Comparison of ENCODE assay signal across 9 cellular contexts in the genomic region with DNA sequence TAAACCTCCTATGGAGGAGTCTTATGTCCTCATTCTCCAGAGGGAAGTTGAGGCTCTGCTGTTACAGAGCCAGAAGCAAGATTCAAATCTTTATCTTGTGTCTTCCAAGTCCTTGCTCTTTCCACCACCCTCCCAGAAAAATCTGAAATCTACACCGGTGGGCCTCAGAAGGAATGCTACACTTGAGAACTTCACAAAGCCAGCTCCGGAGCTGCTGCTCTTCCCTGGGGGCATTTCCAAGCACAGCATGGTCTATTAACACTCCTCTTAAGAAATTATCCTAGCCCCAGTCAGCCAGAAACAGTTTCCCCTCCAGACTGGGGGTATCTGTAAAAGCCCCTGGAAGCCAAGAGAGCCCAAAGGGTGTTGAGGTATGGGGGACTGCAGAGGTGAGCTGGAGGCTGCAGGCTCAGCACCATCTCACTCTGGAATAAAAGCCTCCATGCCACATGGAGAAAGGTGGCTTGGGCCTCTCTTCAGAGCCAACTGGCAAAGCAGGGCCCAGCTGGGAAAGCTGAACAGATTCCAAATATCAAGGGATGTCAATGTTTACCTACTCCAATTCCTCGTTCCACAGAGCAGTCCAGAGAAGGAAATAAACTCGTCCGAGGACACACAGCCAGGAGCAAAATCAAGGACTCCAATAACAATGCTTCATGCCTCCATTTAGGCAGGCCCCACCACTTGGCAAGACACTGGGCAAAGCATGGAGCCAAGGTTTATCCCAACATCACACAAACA. TPM values are rescaled to one million over a fixed set of nuclear protein-coding genes. Genes with fewer than 3 reads are reported as not detected.
DNase-seq lines count a peak whose midpoint lies in the region; ATAC-seq and TF ChIP-seq lines count a peak whose summit lies in the region.
"Had no signal": no experiment of that assay in that cellular context is flagged by ENCODE, and none has a peak within 500 bp of the region (broad histone marks: within the 10 kb centered on the region; RNA-seq: fewer than 3 reads in every experiment).

No MANE protein-coding gene starts in this region.

- H4K20me1 ChIP-seq in osteoblast (ENCODE audit: insufficient read depth, low read length), result peaks cover 90% of the 10 kb centered on the region

- H3K27ac Mint-ChIP-seq in CD14-positive monocyte, result peak overlapping the region in 5 of 7 donors; percentile 13 to 91 (median 66)

- H3K36me3 Mint-ChIP-seq in CD14-positive monocyte, result peaks cover 7 to 14% of the 10 kb centered on the region in 2 donors

- H3K36me3 ChIP-seq in osteoblast (ENCODE audit: insufficient read depth, low read length), result peaks cover 4% of the 10 kb centered on the region

- H3K4me1 Mint-ChIP-seq in CD14-positive monocyte, result peaks cover 99% of the 10 kb centered on the region

- no peak overlapping the region for H3K27ac ChIP-seq in osteoblast (ENCODE audit: low read depth, low read length)

- no peak for TF ChIP-seq CTCF in CD14-positive monocyte (IDR thresholded peaks at IDR 0.05)
- TF ChIP-seq CTCF in osteoblast (IDR thresholded peaks at IDR 0.05; ENCODE audit: extremely low read depth, low read depth, low read length), result no peak

- intact Hi-C loops in CD14-positive monocyte (cut with micrococcal nuclease), result loop anchor here in 1 of 2 donors (5.0 kb wide), 1 partner anchor 77 kb away; no protein-coding TSS in a partner anchor

- no peaks in the 10 kb centered on the region for H3K9me3 Mint-ChIP-seq in CD14-positive monocyte

- H2AFZ ChIP-seq in osteoblast (ENCODE audit: low read length), result no peak overlapping the region

- no peak for DNase-seq in CD14-positive monocyte (ENCODE audit: low spot score)
- peak; percentile 18 for DNase-seq in NCI-H1694 (lab: John Stamatoyannopoulos, UW)
- DNase-seq in cerebellum (ENCODE audit: low spot score), result peak; percentile 79
- peak; percentile 22 for DNase-seq in osteoblast (ENCODE audit: insufficient read length, low spot score, missing footprints)
- no peak for DNase-seq in NCI-H510A treated with DMSO at 0.1 percent for 48 hours (lab: John Stamatoyannopoulos, UW)
- no peak for DNase-seq in hypothalamus (lab: John Stamatoyannopoulos, UW)
- DNase-seq: NCI-H1105 treated with DMSO at 0.1 percent for 48 hours had no signal

- no peak overlapping the region for H3K4me2 ChIP-seq in osteoblast (ENCODE audit: insufficient read depth, low read length)

- H3K9me3 ChIP-seq in osteoblast (ENCODE audit: low read depth, low read length), result no peaks in the 10 kb centered on the region

- H3K4me3 ChIP-seq in osteoblast (ENCODE audit: insufficient read depth, low read length), result no peak overlapping the region

- ATAC-seq in GM19395 (IDR thresholded peaks at IDR 0.05; ENCODE audit: unreplicated experiment), result no peak
- no peak for ATAC-seq in GM18858 (IDR thresholded peaks at IDR 0.05; ENCODE audit: unreplicated experiment)

- peak overlapping the region in 1 of 2 donors; percentile 48 for H3K4me3 Mint-ChIP-seq in CD14-positive monocyte

- no peaks in the 10 kb centered on the region for H3K27me3 ChIP-seq in osteoblast (ENCODE audit: insufficient read depth, low read length)

- H3K27me3 Mint-ChIP-seq in CD14-positive monocyte (ENCODE audit: low read depth in 3 of 3), result peaks cover 0 to 2% (median 0%) of the 10 kb centered on the region in 3 donors

- H3K79me2 ChIP-seq in osteoblast (ENCODE audit: insufficient read depth, low read length), result peaks cover 100% of the 10 kb centered on the region

- H3K4me1 ChIP-seq in osteoblast (ENCODE audit: insufficient read depth, low read length), result peaks cover 55% of the 10 kb centered on the region

RNA-seq across cellular contexts. Expression of gene PNMA1, which starts 36.1 kb away (rescaled TPM):
- polyA plus RNA-seq in CD14-positive monocyte, result 1 to 10 TPM; 4.4 to 6.4 TPM
- 69.8 TPM for total RNA-seq in cerebellum
- total RNA-seq in osteoblast, result 40.1 and 40.2 TPM in 2 replicates

Comparison
In these comparisons a context has a peak if more than half of its experiments do, and no peak if none do; other contexts are left out.
1. DNase-seq: peak in NCI-H1694 (single experiment), cerebellum (single experiment) and osteoblast (single experiment); none in CD14-positive monocyte (single experiment), NCI-H510A treated with DMSO at 0.1 percent for 48 hours (single experiment) and hypothalamus (0 of 51).